ENCODE assay signal across 8 cellular contexts in the genomic region with DNA sequence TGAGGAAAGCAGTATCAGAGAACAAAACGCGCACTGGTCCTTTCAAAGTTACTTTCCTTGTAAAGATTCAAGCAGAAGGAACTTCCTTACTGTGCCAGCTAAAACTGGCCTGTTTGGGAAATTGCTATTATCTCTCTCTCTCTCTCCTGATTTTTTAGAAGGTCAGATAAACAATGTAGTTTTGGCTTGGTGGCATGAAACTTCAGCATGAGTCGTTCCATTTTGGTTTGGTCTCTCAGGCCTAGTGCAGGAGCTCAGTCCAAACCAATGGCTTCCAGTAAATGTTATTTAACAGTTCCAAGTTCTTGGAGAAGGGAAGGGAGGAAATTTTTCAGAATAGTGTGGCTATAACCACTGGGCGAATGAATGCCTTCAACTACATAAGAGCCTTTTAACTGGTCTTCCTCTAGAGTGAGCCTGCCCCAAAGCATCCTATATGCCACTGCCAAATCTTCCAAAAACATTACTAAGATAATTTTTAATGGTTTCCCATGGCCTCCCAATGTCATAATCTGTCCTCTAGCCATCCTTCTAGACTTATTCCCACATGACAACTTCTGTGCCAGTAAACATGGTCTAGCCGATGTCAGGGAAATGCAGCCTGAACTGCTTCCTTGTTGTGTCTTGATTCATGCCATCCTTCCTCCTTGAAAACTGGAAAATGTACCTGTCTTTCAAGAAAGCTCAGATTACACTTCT. TPM values are rescaled to one million over a fixed set of nuclear protein-coding genes. Genes with fewer than 3 reads are reported as not detected.
DNase-seq lines count a peak whose midpoint lies in the region; ATAC-seq and TF ChIP-seq lines count a peak whose summit lies in the region.

No MANE protein-coding gene starts in this region.

- H4K20me1 ChIP-seq in BLaER1: no peaks in the 10 kb centered on the region

- H3K36me3 ChIP-seq in BLaER1 (no peaks in the 10 kb centered on the region), sigmoid colon (no peaks in the 10 kb centered on the region)

- no peak for TF ChIP-seq EP300 in sigmoid colon (IDR thresholded peaks at IDR 0.05)

- ATAC-seq in T-cell (replicated peaks in 1 of 4): no peak

- H3K9me3 ChIP-seq in BLaER1 (peaks cover 9% of the 10 kb centered on the region), sigmoid colon (no peaks in the 10 kb centered on the region)

- CTCF ChIA-PET in T-cell (lab: Charles Lee): interaction anchor here in 1 of 2 donors (0.6 kb wide), 1 partner anchor 20 kb away, joined by 5 read pairs; no protein-coding TSS in a partner anchor

- WGBS in sigmoid colon, 2 donors: 62 to 68% methylated on average over 5 of the region's 5 CpGs

- peaks cover 4% of the 10 kb centered on the region for H3K36me3 Mint-ChIP-seq in T-cell

- H3K27ac Mint-ChIP-seq in T-cell: peak overlapping the region; percentile 5 to 78

- intact Hi-C loops in sigmoid colon (cut with DNase I) (no loop called here), posterior cingulate gyrus (cut with DNase I) (no loop called here), head of caudate nucleus (cut with DNase I) (no loop called here)

- H3K4me2 ChIP-seq in BLaER1: peak overlapping the region; percentile 69

- H3K4me3 ChIP-seq in BLaER1 (no peak overlapping the region), sigmoid colon (no peak overlapping the region)

- no peak for TF ChIP-seq POLR2A in sigmoid colon (IDR thresholded peaks at IDR 0.05)

- no peaks in the 10 kb centered on the region for H3K27me3 ChIP-seq in BLaER1
- H3K27me3 ChIP-seq in sigmoid colon: no peaks in the 10 kb centered on the region

- H3K27ac ChIP-seq in BLaER1: no peak overlapping the region
- peak overlapping the region; percentile 53 to 72 (median 68) for H3K27ac ChIP-seq in sigmoid colon

- no peak for DNase-seq in T-cell
- peak; percentile 31 for DNase-seq in fibroblast of the conjunctiva (ENCODE audit: low read depth)
- DNase-seq in sigmoid colon: no peak
- no peak for DNase-seq in NCI-H446 (lab: John Stamatoyannopoulos, UW)
- DNase-seq in posterior cingulate gyrus: no peak
- DNase-seq in activated naive CD4-positive, alpha-beta T cell treated with Interleukin-2 at 50 U/mL for 16 hours: no peak
- DNase-seq in head of caudate nucleus: no peak

- peaks cover 44 to 52% (median 48%) of the 10 kb centered on the region in 3 donors for H3K4me1 Mint-ChIP-seq in T-cell

- peak overlapping the region in 1 of 3 donors; percentile 69 for H3K4me3 Mint-ChIP-seq in T-cell

- H3K9me3 Mint-ChIP-seq in T-cell: peaks cover 3 to 4% (median 3%) of the 10 kb centered on the region in 3 donors

- H3K4me1 ChIP-seq in BLaER1 (peaks cover 26% of the 10 kb centered on the region), sigmoid colon (peaks cover 0 to 23% (median 16%) of the 10 kb centered on the region in 4 donors)

- POLR2A ChIA-PET in T-cell (lab: Charles Lee): interaction anchor here in 1 of 2 donors (0.6 kb wide), 2 partner anchors 43 to 1265 kb away, joined by 3 to 16 read pairs; no protein-coding TSS in a partner anchor

- H3K9ac ChIP-seq in BLaER1: no peak overlapping the region

- H3K27me3 Mint-ChIP-seq in T-cell: no peaks in the 10 kb centered on the region

- no peak for TF ChIP-seq CTCF in sigmoid colon (IDR thresholded peaks at IDR 0.05)

RNA-seq across cellular contexts. Expression of a gene that starts 9.1 kb away (rescaled TPM):
- total RNA-seq in T-cell (10 to 100 TPM; 20.5 to 25.9 (median 23.7) TPM), sigmoid colon (10 to 100 TPM; 48.5 to 68.1 (median 63.1) TPM)
- polyA plus RNA-seq in sigmoid colon: 10 to 100 TPM; 42.6 to 72.6 (median 60.1) TPM
